1 cellular context compared by ENCODE assay signal in the genomic region with DNA sequence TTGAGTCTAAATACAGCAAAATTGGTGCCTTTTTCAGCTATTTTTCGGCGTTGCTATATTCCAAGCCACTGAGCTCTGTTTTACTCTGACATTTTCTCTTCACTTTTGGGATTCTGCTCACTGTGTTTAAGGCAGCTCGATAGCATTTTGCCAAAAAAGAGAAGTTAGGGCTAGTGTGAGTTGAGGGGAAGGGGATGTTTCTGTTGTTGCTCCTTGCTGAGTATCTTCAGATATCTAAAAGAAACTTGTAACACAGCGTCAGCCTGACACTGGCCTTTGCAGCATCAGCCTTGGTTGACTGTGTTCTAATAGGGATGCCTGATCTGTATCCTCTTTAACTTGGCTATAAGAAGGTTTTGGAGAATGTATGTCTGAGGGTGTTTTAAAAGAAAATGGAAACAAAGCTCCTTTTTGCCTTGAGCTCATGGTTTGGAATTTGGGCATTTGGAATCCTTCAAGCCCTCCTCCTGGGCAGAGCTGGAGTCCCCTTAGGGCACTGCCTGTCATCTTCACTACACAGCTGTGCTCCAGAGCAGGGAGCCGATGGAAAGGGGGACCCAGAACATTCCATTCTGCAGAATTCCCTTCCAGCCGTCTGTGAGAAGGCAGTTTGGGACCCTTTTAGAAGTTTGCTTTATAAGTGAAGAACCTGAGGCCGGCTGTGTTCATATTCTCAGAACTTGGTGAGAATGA.
TF ChIP-seq lines count a peak whose summit lies in the region.

No MANE protein-coding gene starts in this region.

TF ChIP-seq in IMR-90, 13 proteins besides CTCF, POLR2A, EP300 and RAD21:
- TF ChIP-seq FOS (IDR thresholded peaks at IDR 0.05; ENCODE audit: low read depth, low read length) (no peak), RFX5 (IDR thresholded peaks at IDR 0.05; ENCODE audit: low read depth, low read length) (no peak), NFE2L2 (IDR thresholded peaks at IDR 0.05; ENCODE audit: low read depth, low read length) (no peak), MAFK (IDR thresholded peaks at IDR 0.05; ENCODE audit: low read depth, low read length) (no peak), BHLHE40 (IDR thresholded peaks at IDR 0.05; ENCODE audit: low read depth, low read length) (no peak), RCOR1 (IDR thresholded peaks at IDR 0.05; ENCODE audit: insufficient replicate concordance, low read length) (no peak), CEBPB (IDR thresholded peaks at IDR 0.05; ENCODE audit: low read depth, low read length) (no peak), MXI1 (IDR thresholded peaks at IDR 0.05; ENCODE audit: borderline replicate concordance, low read depth, low read length) (no peak), MAZ (IDR thresholded peaks at IDR 0.05; ENCODE audit: borderline replicate concordance, low read depth, low read length) (no peak), SMC3 (IDR thresholded peaks at IDR 0.05; ENCODE audit: low read depth, low read length) (no peak), CHD1 (IDR thresholded peaks at IDR 0.05; ENCODE audit: low read depth, low read length) (no peak)
- TF ChIP-seq, protein P1, sequence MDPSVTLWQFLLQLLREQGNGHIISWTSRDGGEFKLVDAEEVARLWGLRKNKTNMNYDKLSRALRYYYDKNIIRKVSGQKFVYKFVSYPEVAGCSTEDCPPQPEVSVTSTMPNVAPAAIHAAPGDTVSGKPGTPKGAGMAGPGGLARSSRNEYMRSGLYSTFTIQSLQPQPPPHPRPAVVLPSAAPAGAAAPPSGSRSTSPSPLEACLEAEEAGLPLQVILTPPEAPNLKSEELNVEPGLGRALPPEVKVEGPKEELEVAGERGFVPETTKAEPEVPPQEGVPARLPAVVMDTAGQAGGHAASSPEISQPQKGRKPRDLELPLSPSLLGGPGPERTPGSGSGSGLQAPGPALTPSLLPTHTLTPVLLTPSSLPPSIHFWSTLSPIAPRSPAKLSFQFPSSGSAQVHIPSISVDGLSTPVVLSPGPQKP (IDR thresholded peaks at IDR 0.05; ENCODE audit: borderline replicate concordance, low read depth, low read length) = no peak
- TF ChIP-seq, protein P2, sequence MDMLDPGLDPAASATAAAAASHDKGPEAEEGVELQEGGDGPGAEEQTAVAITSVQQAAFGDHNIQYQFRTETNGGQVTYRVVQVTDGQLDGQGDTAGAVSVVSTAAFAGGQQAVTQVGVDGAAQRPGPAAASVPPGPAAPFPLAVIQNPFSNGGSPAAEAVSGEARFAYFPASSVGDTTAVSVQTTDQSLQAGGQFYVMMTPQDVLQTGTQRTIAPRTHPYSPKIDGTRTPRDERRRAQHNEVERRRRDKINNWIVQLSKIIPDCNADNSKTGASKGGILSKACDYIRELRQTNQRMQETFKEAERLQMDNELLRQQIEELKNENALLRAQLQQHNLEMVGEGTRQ (IDR thresholded peaks at IDR 0.05; ENCODE audit: low read depth, low read length) = no peak
